In genomic region chr1:107689733-107690132, GRCh38 we compare ENCODE assay signal across 27 cellular contexts.
DNase-seq lines count a peak whose midpoint lies in the region; ATAC-seq and TF ChIP-seq lines count a peak whose summit lies in the region.
"Had no signal": no experiment of that assay in that cellular context is flagged by ENCODE, and none has a peak within 500 bp of the region (broad histone marks: within the 10 kb centered on the region; RNA-seq: fewer than 3 reads in every experiment).

No MANE protein-coding gene starts in this region.

- H3K27ac Mint-ChIP-seq in Calu3 (ENCODE audit: unreplicated experiment) (peak overlapping the region; percentile 95), WTC11 (peak overlapping the region; percentile 85)
- no peak overlapping the region for H3K27ac Mint-ChIP-seq in activated CD4-positive, alpha-beta T cell treated with anti-CD3 and anti-CD28 coated beads for 36 hours
- H3K27ac Mint-ChIP-seq: activated CD4-positive, alpha-beta memory T cell treated with anti-CD3 and anti-CD28 coated beads for 36 hours; activated naive CD4-positive, alpha-beta T cell treated with anti-CD3 and anti-CD28 coated beads, Interleukin-2, amount 50 U/mL, for 24 hours; activated T-helper 17 cell treated with anti-CD3 and anti-CD28 coated beads, Interleukin-2, amount 50 U/mL, for 72 hours; naive thymus-derived CD8-positive, alpha-beta T cell had no signal

- TF ChIP-seq POLR2A in sigmoid colon (IDR thresholded peaks at IDR 0.05) = no peak

- TF ChIP-seq CTCF in Calu3 (IDR thresholded peaks at IDR 0.05; ENCODE audit: unreplicated experiment) = no peak
- no peak for TF ChIP-seq CTCF in WTC11 (IDR thresholded peaks at IDR 0.05)
- no peak for TF ChIP-seq CTCF in hepatocyte (IDR thresholded peaks at IDR 0.05; ENCODE audit: poor library complexity)
- no peak for TF ChIP-seq CTCF in sigmoid colon (IDR thresholded peaks at IDR 0.05)

- H3K4me1 ChIP-seq in hepatocyte (ENCODE audit: insufficient read depth) (peaks cover 4% of the 10 kb centered on the region), sigmoid colon (peaks cover 0 to 60% (median 33%) of the 10 kb centered on the region in 4 donors)
- H3K4me1 ChIP-seq: BLaER1 treated with 17β-estradiol and CSF1 and Interleukin-3, amounts not matched to agents 10 nM and 100 nM; upper lobe of left lung had no signal

- no peaks in the 10 kb centered on the region for H3K36me3 ChIP-seq in hepatocyte (replicated peaks; ENCODE audit: insufficient read depth, low read depth)
- H3K36me3 ChIP-seq in sigmoid colon = no peaks in the 10 kb centered on the region
- H3K36me3 ChIP-seq: cardiac muscle cell, stomach, upper lobe of left lung had no signal

- H3K9me2 ChIP-seq in hepatocyte (replicated peaks; ENCODE audit: insufficient read depth) = no peaks in the 10 kb centered on the region

- H3K4me1 Mint-ChIP-seq in Calu3 (ENCODE audit: low read depth, unreplicated experiment) = peaks cover 43% of the 10 kb centered on the region
- H3K4me1 Mint-ChIP-seq in WTC11 = peaks cover 25% of the 10 kb centered on the region
- no peaks in the 10 kb centered on the region for H3K4me1 Mint-ChIP-seq in activated CD4-positive, alpha-beta T cell treated with anti-CD3 and anti-CD28 coated beads for 36 hours
- H3K4me1 Mint-ChIP-seq: activated naive CD4-positive, alpha-beta T cell treated with anti-CD3 and anti-CD28 coated beads, Interleukin-2, amount 50 U/mL, for 24 hours; activated T-helper 17 cell treated with anti-CD3 and anti-CD28 coated beads, Interleukin-2, amount 50 U/mL, for 72 hours; naive thymus-derived CD8-positive, alpha-beta T cell had no signal

- BruUV-seq in Calu3 (replicated peaks; lab: Mats Ljungman, UMichigan) = no TSS peak

- intact Hi-C loops in Calu3 (cut with micrococcal nuclease; ENCODE audit: unreplicated experiment) (loop anchor here (1.0 to 5.0 kb wide), 3 partner anchors 24 to 97 kb away; no protein-coding TSS in a partner anchor), sigmoid colon (cut with DNase I) (loop anchor here (5.0 kb wide), 2 partner anchors 117 to 157 kb away; no protein-coding TSS in a partner anchor)
- intact Hi-C loops in activated CD4-positive, alpha-beta T cell treated with anti-CD3 and anti-CD28 coated beads for 36 hours (cut with DNase I, micrococcal nuclease) = no loop called here

- CTCF ChIA-PET in Calu3 (lab: Charles Lee) (interaction anchor here (1.0 to 1.2 kb wide), 2 partner anchors 18 to 61 kb away, joined by 3 read pairs; no protein-coding TSS in a partner anchor), WTC11 (lab: Charles Lee) (interaction anchor here (1.1 to 1.3 kb wide), 2 partner anchors 59 to 160 kb away, joined by 4 read pairs; no protein-coding TSS in a partner anchor)
- CTCF ChIA-PET in activated CD4-positive, alpha-beta T cell treated with anti-CD3 and anti-CD28 coated beads for 36 hours (lab: Charles Lee) = no interaction called here

- H3K27me3 Mint-ChIP-seq in Calu3 (ENCODE audit: unreplicated experiment) (no peaks in the 10 kb centered on the region), WTC11 (ENCODE audit: low read depth) (no peaks in the 10 kb centered on the region)
- H3K27me3 Mint-ChIP-seq in activated CD4-positive, alpha-beta T cell treated with anti-CD3 and anti-CD28 coated beads for 36 hours = no peaks in the 10 kb centered on the region
- H3K27me3 Mint-ChIP-seq: activated CD4-positive, alpha-beta memory T cell treated with anti-CD3 and anti-CD28 coated beads for 36 hours; activated naive CD4-positive, alpha-beta T cell treated with anti-CD3 and anti-CD28 coated beads, Interleukin-2, amount 50 U/mL, for 24 hours; activated T-helper 17 cell treated with anti-CD3 and anti-CD28 coated beads, Interleukin-2, amount 50 U/mL, for 72 hours; naive thymus-derived CD8-positive, alpha-beta T cell had no signal

- H3K4me3 ChIP-seq in hepatocyte (no peak overlapping the region), sigmoid colon (no peak overlapping the region)
- H3K4me3 ChIP-seq: BLaER1 treated with 17β-estradiol and CSF1 and Interleukin-3, amounts not matched to agents 10 nM and 100 nM; cardiac muscle cell; coronary artery; GM12878; stomach; upper lobe of left lung had no signal

- H3K4me3 Mint-ChIP-seq in Calu3 (ENCODE audit: low read depth, unreplicated experiment) = peak overlapping the region; percentile 77
- no peak overlapping the region for H3K4me3 Mint-ChIP-seq in WTC11
- H3K4me3 Mint-ChIP-seq in activated CD4-positive, alpha-beta T cell treated with anti-CD3 and anti-CD28 coated beads for 36 hours = no peak overlapping the region
- H3K4me3 Mint-ChIP-seq: activated CD4-positive, alpha-beta memory T cell treated with anti-CD3 and anti-CD28 coated beads for 36 hours; activated naive CD4-positive, alpha-beta T cell treated with anti-CD3 and anti-CD28 coated beads, Interleukin-2, amount 50 U/mL, for 24 hours; activated T-helper 17 cell treated with anti-CD3 and anti-CD28 coated beads, Interleukin-2, amount 50 U/mL, for 72 hours; naive thymus-derived CD8-positive, alpha-beta T cell had no signal

- 87% methylated on average over 4 of the region's 4 CpGs for WGBS in hepatocyte (ENCODE audit: low lambda C conversion rate, missing lambda C conversion rate)
- 74 to 86% methylated on average over 4 of the region's 4 CpGs for WGBS in sigmoid colon, 2 donors

- peak overlapping the region; percentile 26 for H3K27ac ChIP-seq in hepatocyte
- H3K27ac ChIP-seq in sigmoid colon = peak overlapping the region; percentile 52 to 66 (median 58)
- H3K27ac ChIP-seq: BLaER1 treated with 17β-estradiol and CSF1 and Interleukin-3, amounts not matched to agents 10 nM and 100 nM; cardiac muscle cell; coronary artery; parathyroid adenoma; stomach; upper lobe of left lung had no signal

- DNase-seq in Calu3 = no peak
- no peak for DNase-seq in WTC11 (ENCODE audit: low spot score)
- DNase-seq in hepatocyte (ENCODE audit: low spot score) = no peak
- no peak for DNase-seq in sigmoid colon
- no peak for DNase-seq in activated CD4-positive, alpha-beta T cell treated with anti-CD3 and anti-CD28 coated beads for 36 hours
- DNase-seq in activated CD4-positive, alpha-beta T cell treated with anti-CD3 and anti-CD28 coated beads for 1 hour = no peak
- DNase-seq in CD1c-positive myeloid dendritic cell (ENCODE audit: extremely low spot score) = no peak
- DNase-seq in T-helper 2 cell = no peak
- DNase-seq: activated CD4-positive, alpha-beta memory T cell treated with anti-CD3 and anti-CD28 coated beads for 36 hours; activated CD4-positive, CD25-positive, alpha-beta regulatory T cell; activated CD8-positive, alpha-beta memory T cell treated with anti-CD3 and anti-CD28 coated beads, Interleukin-2, amount 50 U/mL, for 48 hours; Caco-2; Karpas-422; naive thymus-derived CD8-positive, alpha-beta T cell; NCI-H1048; NCI-H1694 treated with DMSO at 0.1 percent for 48 hours; SHP77; stimulated activated CD4-positive, alpha-beta T cell treated with anti-CD3 and anti-CD28 coated beads, Interleukin-15, amount 100 ng/mL, for 24 hours; upper lobe of left lung had no signal

- ATAC-seq in WTC11 = peak; percentile 64
- ATAC-seq in activated CD4-positive, alpha-beta T cell treated with anti-CD3 and anti-CD28 coated beads for 36 hours = no peak
- ATAC-seq: activated T-helper 17 cell treated with anti-CD3 and anti-CD28 coated beads, Interleukin-2, amount 50 U/mL, for 72 hours; GM12878; naive thymus-derived CD8-positive, alpha-beta T cell had no signal

- POLR2A ChIA-PET in WTC11 (lab: Charles Lee) = no interaction called here
- POLR2A ChIA-PET in activated CD4-positive, alpha-beta T cell treated with anti-CD3 and anti-CD28 coated beads for 36 hours (lab: Charles Lee) = no interaction called here

- H3K36me3 Mint-ChIP-seq in Calu3 (ENCODE audit: insufficient read depth, unreplicated experiment) (peaks cover 28% of the 10 kb centered on the region), WTC11 (no peaks in the 10 kb centered on the region)
- no peaks in the 10 kb centered on the region for H3K36me3 Mint-ChIP-seq in activated CD4-positive, alpha-beta T cell treated with anti-CD3 and anti-CD28 coated beads for 36 hours (ENCODE audit: low read depth)
- H3K36me3 Mint-ChIP-seq: activated CD4-positive, alpha-beta memory T cell treated with anti-CD3 and anti-CD28 coated beads for 36 hours had no signal

- H3K9me3 ChIP-seq in hepatocyte (ENCODE audit: low read depth) (no peaks in the 10 kb centered on the region), sigmoid colon (no peaks in the 10 kb centered on the region)
- H3K9me3 ChIP-seq: BLaER1 treated with 17β-estradiol and CSF1 and Interleukin-3, amounts not matched to agents 10 nM and 100 nM; Caco-2; stomach; upper lobe of left lung had no signal

- H3K9me3 Mint-ChIP-seq in Calu3 (ENCODE audit: low read depth, unreplicated experiment) = peaks cover 2% of the 10 kb centered on the region
- H3K9me3 Mint-ChIP-seq in WTC11 = no peaks in the 10 kb centered on the region
- no peaks in the 10 kb centered on the region for H3K9me3 Mint-ChIP-seq in activated CD4-positive, alpha-beta T cell treated with anti-CD3 and anti-CD28 coated beads for 36 hours (ENCODE audit: low read depth)
- H3K9me3 Mint-ChIP-seq: activated CD4-positive, alpha-beta memory T cell treated with anti-CD3 and anti-CD28 coated beads for 36 hours; activated naive CD4-positive, alpha-beta T cell treated with anti-CD3 and anti-CD28 coated beads, Interleukin-2, amount 50 U/mL, for 24 hours; activated T-helper 17 cell treated with anti-CD3 and anti-CD28 coated beads, Interleukin-2, amount 50 U/mL, for 72 hours; naive thymus-derived CD8-positive, alpha-beta T cell had no signal

- no peak overlapping the region for H3K4me2 ChIP-seq in hepatocyte
- H3K4me2 ChIP-seq: BLaER1 treated with 17β-estradiol and CSF1 and Interleukin-3, amounts not matched to agents 10 nM and 100 nM had no signal

- TF ChIP-seq EP300 in sigmoid colon (IDR thresholded peaks at IDR 0.05) = no peak

- no peak overlapping the region for H2AFZ ChIP-seq in hepatocyte
- H2AFZ ChIP-seq: parathyroid adenoma had no signal

- H3K27me3 ChIP-seq in hepatocyte (no peaks in the 10 kb centered on the region), sigmoid colon (no peaks in the 10 kb centered on the region)
- H3K27me3 ChIP-seq: BLaER1 treated with 17β-estradiol and CSF1 and Interleukin-3, amounts not matched to agents 10 nM and 100 nM; cardiac muscle cell; stomach; upper lobe of left lung had no signal

- H4K20me1 ChIP-seq in hepatocyte (ENCODE audit: insufficient read depth, poor library complexity, severe bottlenecking) = no peaks in the 10 kb centered on the region
- H4K20me1 ChIP-seq: BLaER1 treated with 17β-estradiol and CSF1 and Interleukin-3, amounts not matched to agents 10 nM and 100 nM had no signal

- H3K79me2 ChIP-seq in hepatocyte = peaks cover 7% of the 10 kb centered on the region
- H3K79me2 ChIP-seq: parathyroid adenoma had no signal

TF ChIP-seq in WTC11, 78 proteins besides CTCF, POLR2A, EP300 and RAD21 (continues in another document):
- TF ChIP-seq SP1 (CRISPR knock-in tag; conservative IDR thresholded peaks at IDR 0.05) = no peak
- TF ChIP-seq TEAD1 (CRISPR knock-in tag; IDR thresholded peaks at IDR 0.05) = no peak
- TF ChIP-seq JUN (CRISPR knock-in tag; IDR thresholded peaks at IDR 0.05) = no peak
- TF ChIP-seq TCF7 (CRISPR knock-in tag; IDR thresholded peaks at IDR 0.05; ENCODE audit: low read depth) = no peak
- TF ChIP-seq ZBTB21 (CRISPR knock-in tag; IDR thresholded peaks at IDR 0.05; ENCODE audit: borderline replicate concordance) = no peak
- no peak for TF ChIP-seq NR2C2 (CRISPR knock-in tag; IDR thresholded peaks at IDR 0.05)
- TF ChIP-seq ZNF138 (CRISPR knock-in tag; conservative IDR thresholded peaks at IDR 0.05) = no peak

Comparison
In these comparisons a context has a peak if more than half of its experiments do, and no peak if none do; other contexts are left out.
1. intact Hi-C loops: an anchor here in Calu3 (1.0 to 5.0 kb wide) and sigmoid colon (5.0 kb wide); none called in activated CD4-positive, alpha-beta T cell treated with anti-CD3 and anti-CD28 coated beads for 36 hours.